24 cellular contexts compared by ENCODE assay signal in the genomic region with DNA sequence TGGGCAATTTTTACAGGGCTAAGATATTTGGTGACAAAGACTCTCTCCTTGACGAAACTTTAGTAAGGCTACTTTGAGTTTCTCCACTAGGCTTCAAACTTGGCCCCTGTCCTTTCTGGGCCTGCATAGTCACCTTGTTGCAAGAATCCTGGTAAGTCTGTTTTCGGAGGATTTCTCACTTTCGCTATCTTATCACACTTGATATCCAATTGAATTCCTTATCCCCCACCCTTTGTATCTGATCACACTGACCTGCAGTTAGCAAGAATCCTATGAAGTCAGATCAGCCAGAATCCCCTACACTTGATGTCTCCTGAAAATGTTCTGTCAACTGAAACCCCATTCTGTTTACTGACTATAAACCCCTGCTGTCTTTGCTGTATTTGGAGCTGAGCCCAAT.
DNase-seq lines count a peak whose midpoint lies in the region; ATAC-seq, FAIRE-seq and TF ChIP-seq lines count a peak whose summit lies in the region.
"Had no signal": no experiment of that assay in that cellular context is flagged by ENCODE, and none has a peak within 500 bp of the region (broad histone marks: within the 10 kb centered on the region; RNA-seq: fewer than 3 reads in every experiment).

No MANE protein-coding gene starts in this region.

- dilution Hi-C loops in mammary epithelial cell (cut with HindIII; ENCODE audit: low sequenced_read_pairs) = no loop called here

- TF ChIP-seq CTCF in GM12865 (IDR thresholded peaks at IDR 0.05; ENCODE audit: insufficient read depth, low read depth, low read length, missing control alignments) (no peak), GM23338 (conservative IDR thresholded peaks at IDR 0.05; ENCODE audit: low read depth in 2 of 2) (no peak), GM12878 (IDR thresholded peaks at IDR 0.05 in 2 of 3, conservative IDR thresholded peaks at IDR 0.05 in 1 of 3; ENCODE audit: control insufficient read depth in 2 of 3, extremely low read depth in 1 of 3, insufficient read depth in 1 of 3, low read depth in 3 of 3, low read length in 3 of 3) (no peak), endodermal cell (conservative IDR thresholded peaks at IDR 0.05) (peak; percentile 34), brain microvascular endothelial cell (IDR thresholded peaks at IDR 0.05; ENCODE audit: low read depth, low read length, missing control alignments) (no peak), mammary epithelial cell (conservative IDR thresholded peaks at IDR 0.05 in 1 of 2, IDR thresholded peaks at IDR 0.05 in 1 of 2; ENCODE audit: extremely low read depth in 1 of 2, insufficient read depth in 1 of 2, low read depth in 1 of 2, low read length in 2 of 2) (no peak)

- ATAC-seq in GM23338 (no peak), GM12878 (no peak)
- ATAC-seq: CD8-positive, alpha-beta T cell had no signal

- TF ChIP-seq POLR2A in GM12878 (IDR thresholded peaks at IDR 0.05; ENCODE audit: low read depth, low read length) = no peak

- intact Hi-C loops in GM12878 (cut with micrococcal nuclease; ENCODE audit: unreplicated experiment) = no loop called here
- intact Hi-C loops in mammary epithelial cell (cut with micrococcal nuclease) = no loop called here

- H3K4me2 ChIP-seq in GM23338 = no peak overlapping the region
- no peak overlapping the region for H3K4me2 ChIP-seq in GM12878 (ENCODE audit: control insufficient read depth, insufficient read depth)
- no peak overlapping the region for H3K4me2 ChIP-seq in mammary epithelial cell (ENCODE audit: insufficient read depth, low read depth, low read length)
- H3K4me2 ChIP-seq: BLaER1 treated with 17β-estradiol and CSF1 and Interleukin-3, amounts not matched to agents 10 nM and 100 nM had no signal

- DNase-seq in GM12865 (ENCODE audit: low read depth) = peak; percentile 9
- DNase-seq in GM23338 (ENCODE audit: low spot score) = no peak
- no peak for DNase-seq in GM12878 (ENCODE audit: low read depth, low spot score)
- DNase-seq in endodermal cell = peak; percentile 41
- no peak for DNase-seq in NCI-H2196 (lab: John Stamatoyannopoulos, UW; ENCODE audit: unreplicated experiment)
- no peak for DNase-seq in brain microvascular endothelial cell
- DNase-seq in mammary epithelial cell = no peak
- DNase-seq in RCC 7860 (ENCODE audit: low spot score) = no peak
- DNase-seq: 8988T; AML-193; Caco-2; Calu3; CD4-positive, alpha-beta T cell; CD8-positive, alpha-beta T cell; DMS79 treated with DMSO at 0.1 percent for 48 hours; GF-D8 had no signal

- H3K27me3 ChIP-seq in GM23338 (ENCODE audit: insufficient read depth) (no peaks in the 10 kb centered on the region), GM12878 (replicated peaks in 1 of 2; ENCODE audit: control insufficient read depth in 2 of 2, insufficient read depth in 2 of 2, low read length in 1 of 2) (no peaks in the 10 kb centered on the region), endodermal cell (ENCODE audit: control insufficient read depth, insufficient read depth, low read length, poor library complexity, severe bottlenecking) (no peaks in the 10 kb centered on the region), brain microvascular endothelial cell (replicated peaks) (no peaks in the 10 kb centered on the region), mammary epithelial cell (ENCODE audit: insufficient read depth, low read length) (no peaks in the 10 kb centered on the region)
- H3K27me3 ChIP-seq: BLaER1 treated with 17β-estradiol and CSF1 and Interleukin-3, amounts not matched to agents 10 nM and 100 nM had no signal

- no peak for TF ChIP-seq EP300 in GM12878 (IDR thresholded peaks at IDR 0.05; ENCODE audit: borderline replicate concordance in 1 of 2, control insufficient read depth in 1 of 2, low read depth in 2 of 2, low read length in 2 of 2)

- H3K27ac Mint-ChIP-seq in GM23338 (no peak overlapping the region), endodermal cell (no peak overlapping the region)
- H3K27ac Mint-ChIP-seq: B cell; CD4-positive, alpha-beta T cell; CD8-positive, alpha-beta T cell had no signal

- peaks cover 15% of the 10 kb centered on the region; the same call in 1 of the 2 replicates for H3K4me1 ChIP-seq in GM23338 (ENCODE audit: insufficient read depth)
- H3K4me1 ChIP-seq in GM12878 (ENCODE audit: control insufficient read depth, insufficient read depth, low read length) = no peaks in the 10 kb centered on the region
- peaks cover 3% of the 10 kb centered on the region for H3K4me1 ChIP-seq in endodermal cell (ENCODE audit: control insufficient read depth, insufficient read depth, low read length)
- no peaks in the 10 kb centered on the region for H3K4me1 ChIP-seq in mammary epithelial cell (ENCODE audit: insufficient read depth, low read length)
- H3K4me1 ChIP-seq: Caco-2 had no signal

- H3K36me3 Mint-ChIP-seq in GM23338 (ENCODE audit: low read depth) (no peaks in the 10 kb centered on the region; the same call in 2 of the 3 replicates), endodermal cell (ENCODE audit: low read depth) (peaks cover 2% of the 10 kb centered on the region)
- H3K36me3 Mint-ChIP-seq: CD8-positive, alpha-beta T cell had no signal

- H3K9me2 ChIP-seq in GM23338 (ENCODE audit: insufficient read depth) = peaks cover 19% of the 10 kb centered on the region; the same call in 1 of the 2 replicates

- H3K36me3 ChIP-seq in GM23338 (ENCODE audit: insufficient read depth) (no peaks in the 10 kb centered on the region), GM12878 (ENCODE audit: control insufficient read depth in 2 of 2, insufficient read depth in 2 of 2, low read length in 1 of 2) (no peaks in the 10 kb centered on the region), endodermal cell (ENCODE audit: control insufficient read depth, insufficient read depth, low read length) (no peaks in the 10 kb centered on the region), brain microvascular endothelial cell (replicated peaks) (no peaks in the 10 kb centered on the region), mammary epithelial cell (ENCODE audit: insufficient read depth, low read length) (no peaks in the 10 kb centered on the region)
- H3K36me3 ChIP-seq: BLaER1 treated with 17β-estradiol and CSF1 and Interleukin-3, amounts not matched to agents 10 nM and 100 nM had no signal

- no peaks in the 10 kb centered on the region for H3K27me3 Mint-ChIP-seq in GM23338 (ENCODE audit: insufficient read depth, low read depth, poor library complexity)
- peaks cover 22% of the 10 kb centered on the region for H3K27me3 Mint-ChIP-seq in endodermal cell (ENCODE audit: insufficient read depth)
- H3K27me3 Mint-ChIP-seq: B cell; CD4-positive, alpha-beta T cell had no signal

- RAD21 ChIA-PET in GM12878 (lab: Charles Lee; ENCODE audit: unreplicated experiment) = no interaction called here

- SMC1A ChIA-PET in GM12878 (lab: Charles Lee; ENCODE audit: uncharacterized antibody, unreplicated experiment) = interaction anchor here (1.8 kb wide), 1 partner anchor 13 kb away, joined by 7 read pairs; no protein-coding TSS in a partner anchor

- 0 out of 2 replicates have a peak overlapping the region, but pooled peaks have one; percentile 3 for H2AFZ ChIP-seq in GM23338
- no peak overlapping the region for H2AFZ ChIP-seq in GM12878 (ENCODE audit: control insufficient read depth, low read depth, low read length)
- H2AFZ ChIP-seq in mammary epithelial cell (ENCODE audit: low read depth, low read length) = no peak overlapping the region

- H3K4me3 ChIP-seq in GM12865 (ENCODE audit: low read depth, low read length) (no peak overlapping the region), GM23338 (no peak overlapping the region), GM12878 (no peak overlapping the region), endodermal cell (ENCODE audit: low read length) (no peak overlapping the region), brain microvascular endothelial cell (ENCODE audit: low read depth, low read length) (no peak overlapping the region), mammary epithelial cell (replicated peaks in 1 of 3; ENCODE audit: insufficient read depth in 1 of 3, low read depth in 2 of 3, low read length in 3 of 3) (no peak overlapping the region)
- H3K4me3 ChIP-seq: BLaER1 treated with 17β-estradiol and CSF1 and Interleukin-3, amounts not matched to agents 10 nM and 100 nM had no signal

- H3K9ac ChIP-seq in GM12878 (ENCODE audit: control insufficient read depth, insufficient read depth, low read length) (no peak overlapping the region), endodermal cell (ENCODE audit: extremely low read depth, low read length, poor library complexity, severe bottlenecking) (no peak overlapping the region), mammary epithelial cell (ENCODE audit: insufficient read depth, low read length) (no peak overlapping the region)
- H3K9ac ChIP-seq: BLaER1 treated with 17β-estradiol and CSF1 and Interleukin-3, amounts not matched to agents 10 nM and 100 nM had no signal

- no peaks in the 10 kb centered on the region for H3K79me2 ChIP-seq in GM23338 (replicated peaks; ENCODE audit: insufficient read depth)
- H3K79me2 ChIP-seq in GM12878 (ENCODE audit: control insufficient read depth, insufficient read depth, low read length) = no peaks in the 10 kb centered on the region
- H3K79me2 ChIP-seq in mammary epithelial cell (ENCODE audit: insufficient read depth, low read length) = no peaks in the 10 kb centered on the region

- in situ Hi-C loops in GM12878 (cut with MboI) (no loop called here), brain microvascular endothelial cell (cut with HindIII; ENCODE audit: low pct_ligation_motif_present, low sequenced_read_pairs) (no loop called here), mammary epithelial cell (cut with MboI; ENCODE audit: low sequenced_read_pairs in 2 of 2) (no loop called here)

- H3K9me3 ChIP-seq in GM12878 (replicated peaks; ENCODE audit: control insufficient read depth, insufficient read depth, low read length) (no peaks in the 10 kb centered on the region), endodermal cell (ENCODE audit: control insufficient read depth, low read length) (peaks cover 31% of the 10 kb centered on the region), mammary epithelial cell (replicated peaks; ENCODE audit: insufficient read depth, low read length) (peaks cover 3% of the 10 kb centered on the region)
- H3K9me3 ChIP-seq: BLaER1 treated with 17β-estradiol and CSF1 and Interleukin-3, amounts not matched to agents 10 nM and 100 nM; Caco-2 had no signal

- no peak overlapping the region for H3K27ac ChIP-seq in GM23338 (ENCODE audit: low read depth)
- H3K27ac ChIP-seq in GM12878 (ENCODE audit: control insufficient read depth, insufficient read depth) = no peak overlapping the region
- no peak overlapping the region for H3K27ac ChIP-seq in endodermal cell (ENCODE audit: low read depth, low read length)
- no peak overlapping the region for H3K27ac ChIP-seq in brain microvascular endothelial cell
- H3K27ac ChIP-seq in mammary epithelial cell (ENCODE audit: insufficient read depth, low read depth, low read length) = no peak overlapping the region
- H3K27ac ChIP-seq: BLaER1 treated with 17β-estradiol and CSF1 and Interleukin-3, amounts not matched to agents 10 nM and 100 nM; C4-2B had no signal

- no peaks in the 10 kb centered on the region for H3F3A ChIP-seq in GM23338 (replicated peaks; ENCODE audit: low read depth)

- BruUV-seq in GM12878 (replicated peaks; lab: Mats Ljungman, UMichigan) (no TSS peak), mammary epithelial cell (replicated peaks; lab: Mats Ljungman, UMichigan) (no TSS peak)

- peak; percentile 44 for FAIRE-seq in GM12878 (lab: Jason Lieb, UNC)
- no peak for FAIRE-seq in RCC 7860 (lab: Jason Lieb, UNC)
- FAIRE-seq: A204.1, D721Med, G401.6, GM12891, GM19239 had no signal

- CTCF ChIA-PET in GM12878 (lab: Yijun Ruan, JAX) = no interaction called here
- CTCF ChIA-PET in mammary epithelial cell (lab: Charles Lee; ENCODE audit: low non-redundant PET) = no interaction called here

- H4K20me1 ChIP-seq in GM23338 (replicated peaks; ENCODE audit: insufficient read depth) = no peaks in the 10 kb centered on the region
- no peaks in the 10 kb centered on the region for H4K20me1 ChIP-seq in GM12878 (ENCODE audit: control insufficient read depth, insufficient read depth)
- no peaks in the 10 kb centered on the region for H4K20me1 ChIP-seq in mammary epithelial cell (ENCODE audit: insufficient read depth, low read length)
- H4K20me1 ChIP-seq: BLaER1 treated with 17β-estradiol and CSF1 and Interleukin-3, amounts not matched to agents 10 nM and 100 nM had no signal

- TF ChIP-seq RAD21 in GM12878 (IDR thresholded peaks at IDR 0.05; ENCODE audit: insufficient read depth, low read depth, low read length) = no peak

- H3K4me3 Mint-ChIP-seq in GM23338 (no peak overlapping the region), endodermal cell (no peak overlapping the region)
- H3K4me3 Mint-ChIP-seq: B cell; CD4-positive, alpha-beta T cell; CD8-positive, alpha-beta T cell had no signal

- H3K4me1 Mint-ChIP-seq in GM23338 (peaks cover 14% of the 10 kb centered on the region), endodermal cell (peaks cover 17% of the 10 kb centered on the region)
- H3K4me1 Mint-ChIP-seq: B cell had no signal

- no peaks in the 10 kb centered on the region for H3K9me3 Mint-ChIP-seq in GM23338
- peaks cover 20% of the 10 kb centered on the region for H3K9me3 Mint-ChIP-seq in endodermal cell

- POLR2A ChIA-PET in GM12878 (lab: Charles Lee) = no interaction called here

- WGBS in GM12878 (ENCODE audit: insufficient coverage, insufficient replicate concordance, low lambda C conversion rate, missing lambda C conversion rate) = 26% methylated on average over 3 of the region's 3 CpGs
- WGBS in endodermal cell (ENCODE audit: insufficient coverage in 1 of 2, insufficient read length in 1 of 2), 2 experiments = 57 to 92% methylated on average over 1 to 3 of the region's 3 CpGs
- 89% methylated on average over 3 of the region's 3 CpGs for WGBS in mammary epithelial cell (ENCODE audit: low coverage, missing lambda C conversion rate)

Comparison
In these comparisons a context has a peak if more than half of its experiments do, and no peak if none do; other contexts are left out.
1. DNase-seq: peak in GM12865 (single experiment) and endodermal cell (single experiment); none in GM23338 (single experiment), GM12878 (single experiment), NCI-H2196 (single experiment), brain microvascular endothelial cell (single experiment), mammary epithelial cell (single experiment) and RCC 7860 (single experiment).